Comparison of ENCODE assay signal across 13 cellular contexts in genomic region chr5:141903261-141903660, GRCh38. TPM values are rescaled to one million over a fixed set of nuclear protein-coding genes. Genes with fewer than 3 reads are reported as not detected.
"Had no signal": no experiment of that assay in that cellular context is flagged by ENCODE, and none has a peak within 500 bp of the region (broad histone marks: within the 10 kb centered on the region; RNA-seq: fewer than 3 reads in every experiment).

No MANE protein-coding gene starts in this region.

- ATAC-seq: activated CD8-positive, alpha-beta T cell treated with anti-CD3 and anti-CD28 coated beads for 36 hours; left cardiac atrium had no signal

- H3K9me3 ChIP-seq: esophagus squamous epithelium, lower lobe of right lung, right atrium auricular region, tibial nerve had no signal

- DNase-seq: activated CD4-positive, alpha-beta T cell treated with anti-CD3 and anti-CD28 coated beads for 4 hours; activated CD8-positive, alpha-beta memory T cell treated with anti-CD3 and anti-CD28 coated beads, Interleukin-2, amount 50 U/mL, for 48 hours; activated CD8-positive, alpha-beta T cell treated with anti-CD3 and anti-CD28 coated beads for 36 hours; activated naive CD4-positive, alpha-beta T cell; esophagus squamous epithelium; foreskin fibroblast; left cardiac atrium; lower lobe of right lung had no signal

- H3K27me3 ChIP-seq: cardiac muscle cell, right atrium auricular region, tibial nerve had no signal

- H3K36me3 ChIP-seq: cardiac muscle cell, esophagus squamous epithelium, lower lobe of right lung, right atrium auricular region, tibial nerve had no signal

- H3K4me1 ChIP-seq: esophagus squamous epithelium, lower lobe of right lung, right atrium auricular region, tibial nerve had no signal

- H3K27ac ChIP-seq: cardiac muscle cell, esophagus squamous epithelium, lower lobe of right lung, right atrium auricular region, skin epidermis, tibial nerve had no signal

- H3K4me3 ChIP-seq: cardiac muscle cell, esophagus squamous epithelium, lower lobe of right lung, right atrium auricular region, skin epidermis, tibial nerve had no signal

RNA-seq across cellular contexts. Expression of gene PCDH12, which starts 54.7 kb away (rescaled TPM):
- total RNA-seq: myocyte had no signal
